35 cellular contexts compared by ENCODE assay signal in genomic region chr2:118502106-118502505, GRCh38.
DNase-seq lines count a peak whose midpoint lies in the region; ATAC-seq and TF ChIP-seq lines count a peak whose summit lies in the region.
"Had no signal": no experiment of that assay in that cellular context is flagged by ENCODE, and none has a peak within 500 bp of the region (broad histone marks: within the 10 kb centered on the region; RNA-seq: fewer than 3 reads in every experiment).

No MANE protein-coding gene starts in this region.

- no peak overlapping the region for H3K4me3 ChIP-seq in GM23338
- H3K4me3 ChIP-seq in esophagus muscularis mucosa: no peak overlapping the region
- no peak overlapping the region for H3K4me3 ChIP-seq in parathyroid adenoma (ENCODE audit: low read depth, low read length)
- no peak overlapping the region for H3K4me3 ChIP-seq in thyroid gland (replicated peaks in 1 of 3)
- H3K4me3 ChIP-seq in transverse colon: no peak overlapping the region
- no peak overlapping the region for H3K4me3 ChIP-seq in Karpas-422 (ENCODE audit: low read length)
- H3K4me3 ChIP-seq: A549; BLaER1; BLaER1 treated with 17β-estradiol and CSF1 and Interleukin-3, amounts not matched to agents 10 nM and 100 nM had no signal

- H3K4me1 ChIP-seq in GM23338 (ENCODE audit: insufficient read depth) (peaks cover 3% of the 10 kb centered on the region; the same call in 1 of the 2 replicates), esophagus muscularis mucosa (no peaks in the 10 kb centered on the region), parathyroid adenoma (peaks cover 9% of the 10 kb centered on the region), thyroid gland (no peaks in the 10 kb centered on the region), transverse colon (no peaks in the 10 kb centered on the region), Karpas-422 (ENCODE audit: low read length) (no peaks in the 10 kb centered on the region)
- H3K4me1 ChIP-seq: A549; BE2C; BLaER1; BLaER1 treated with 17β-estradiol and CSF1 and Interleukin-3, amounts not matched to agents 10 nM and 100 nM; Caco-2 had no signal

- H3K27ac Mint-ChIP-seq in GM23338: no peak overlapping the region
- H3K27ac Mint-ChIP-seq: B cell; CD14-positive monocyte; CD4-positive, alpha-beta memory T cell; CD4-positive, alpha-beta T cell; CD4-positive, CD25-positive, alpha-beta regulatory T cell; CD8-positive, alpha-beta memory T cell; CD8-positive, alpha-beta T cell had no signal

- H3K36me3 Mint-ChIP-seq in GM23338 (ENCODE audit: low read depth): no peaks in the 10 kb centered on the region
- H3K36me3 Mint-ChIP-seq: CD14-positive monocyte; CD4-positive, alpha-beta memory T cell; CD4-positive, CD25-positive, alpha-beta regulatory T cell; CD8-positive, alpha-beta memory T cell; CD8-positive, alpha-beta T cell had no signal

- TF ChIP-seq CTCF in GM23338 (conservative IDR thresholded peaks at IDR 0.05; ENCODE audit: low read depth in 2 of 2) (no peak), esophagus muscularis mucosa (IDR thresholded peaks at IDR 0.05) (no peak), parathyroid adenoma (IDR thresholded peaks at IDR 0.05) (no peak), thyroid gland (IDR thresholded peaks at IDR 0.05) (no peak), transverse colon (IDR thresholded peaks at IDR 0.05) (no peak)

- H2AFZ ChIP-seq in GM23338 (peak overlapping the region; percentile 69), parathyroid adenoma (peak overlapping the region; percentile 38), Karpas-422 (ENCODE audit: low read length) (no peak overlapping the region)

- H3K27me3 ChIP-seq in GM23338 (ENCODE audit: insufficient read depth) (no peaks in the 10 kb centered on the region), esophagus muscularis mucosa (peaks cover 0 to 3% (median 0%) of the 10 kb centered on the region in 4 donors), parathyroid adenoma (ENCODE audit: control insufficient read depth, insufficient read depth, low read length) (no peaks in the 10 kb centered on the region), thyroid gland (no peaks in the 10 kb centered on the region), transverse colon (no peaks in the 10 kb centered on the region), Karpas-422 (ENCODE audit: low read length) (no peaks in the 10 kb centered on the region)
- H3K27me3 ChIP-seq: BE2C; BLaER1; BLaER1 treated with 17β-estradiol and CSF1 and Interleukin-3, amounts not matched to agents 10 nM and 100 nM had no signal

- 76% methylated on average over 2 of the region's 2 CpGs for WGBS in esophagus muscularis mucosa
- WGBS in thyroid gland, 2 donors: 38 to 50% methylated on average over 2 of the region's 2 CpGs
- 62 to 80% methylated on average over 2 of the region's 2 CpGs for whole genome bisulfite sequencing in transverse colon (ENCODE audit: low coverage in 1 of 2), 2 donors

- H3K27me3 Mint-ChIP-seq in GM23338 (ENCODE audit: insufficient read depth, low read depth, poor library complexity): peaks cover 2% of the 10 kb centered on the region
- H3K27me3 Mint-ChIP-seq: B cell; CD4-positive, CD25-positive, alpha-beta regulatory T cell had no signal

- H3K4me2 ChIP-seq in GM23338: no peak overlapping the region
- no peak overlapping the region for H3K4me2 ChIP-seq in parathyroid adenoma (ENCODE audit: low read length)
- no peak overlapping the region for H3K4me2 ChIP-seq in Karpas-422 (ENCODE audit: low read depth, low read length, poor library complexity, severe bottlenecking)
- H3K4me2 ChIP-seq: A549; BLaER1; BLaER1 treated with 17β-estradiol and CSF1 and Interleukin-3, amounts not matched to agents 10 nM and 100 nM had no signal

- no peaks in the 10 kb centered on the region for H3F3A ChIP-seq in GM23338 (replicated peaks; ENCODE audit: low read depth)

- H3K27ac ChIP-seq in GM23338 (ENCODE audit: low read depth) (no peak overlapping the region), esophagus muscularis mucosa (replicated peaks in 1 of 4) (no peak overlapping the region), parathyroid adenoma (no peak overlapping the region), thyroid gland (no peak overlapping the region), transverse colon (no peak overlapping the region), Karpas-422 (ENCODE audit: low read length) (no peak overlapping the region)
- H3K27ac ChIP-seq: 22Rv1; A549; BLaER1; BLaER1 treated with 17β-estradiol and CSF1 and Interleukin-3, amounts not matched to agents 10 nM and 100 nM; C4-2B had no signal

- in situ Hi-C loops in transverse colon (cut with MboI; ENCODE audit: low pct_ligation_motif_present in 1 of 4, low pct_unique_long_range_greater_than_20kb in 1 of 4, low sequenced_read_pairs in 3 of 4): no loop called here

- no peak for DNase-seq in GM23338 (ENCODE audit: low spot score)
- peak; percentile 55 for DNase-seq in esophagus muscularis mucosa (ENCODE audit: extremely low spot score)
- peak; percentile 66 to 73 for DNase-seq in thyroid gland
- no peak for DNase-seq in activated naive CD4-positive, alpha-beta T cell treated with anti-CD3 and anti-CD28 coated beads, Interleukin-2, amount 50 U/mL, for 16 hours
- no peak for DNase-seq in transverse colon
- no peak for DNase-seq in Karpas-422
- DNase-seq: 8988T; ACHN; AML-193; BE2C; C1 segment of cervical spinal cord; Caco-2; Calu3; CD4-positive, alpha-beta memory T cell; CD4-positive, alpha-beta T cell; CD4-positive, CD25-positive, alpha-beta regulatory T cell; CD8-positive, alpha-beta memory T cell; CD8-positive, alpha-beta T cell; COR-L47; DMS 273 treated with DMSO at 0.1 percent for 48 hours; DMS153; DMS53; DMS79; DMS79 treated with DMSO at 0.1 percent for 48 hours; DND-41; EL had no signal

- H3K9me2 ChIP-seq in GM23338 (ENCODE audit: insufficient read depth) (no peaks in the 10 kb centered on the region), Karpas-422 (replicated peaks; ENCODE audit: insufficient read depth, low read length) (no peaks in the 10 kb centered on the region)

- intact Hi-C loops in esophagus muscularis mucosa (cut with DNase I) (no loop called here), thyroid gland (cut with DNase I) (no loop called here), transverse colon (cut with DNase I; ENCODE audit: low total_unique reads) (no loop called here)

- H3K4me1 Mint-ChIP-seq in GM23338: peaks cover 17% of the 10 kb centered on the region; the same call in 2 of the 3 replicates
- H3K4me1 Mint-ChIP-seq: B cell; CD14-positive monocyte; CD4-positive, alpha-beta memory T cell; CD4-positive, CD25-positive, alpha-beta regulatory T cell; CD8-positive, alpha-beta memory T cell had no signal

- no peak for TF ChIP-seq POLR2A in esophagus muscularis mucosa (IDR thresholded peaks at IDR 0.05; ENCODE audit: low read depth)
- no peak for TF ChIP-seq POLR2A in thyroid gland (IDR thresholded peaks at IDR 0.05)
- TF ChIP-seq POLR2A in transverse colon (IDR thresholded peaks at IDR 0.05): no peak

- H3K9ac ChIP-seq in parathyroid adenoma: no peak overlapping the region
- H3K9ac ChIP-seq in Karpas-422 (ENCODE audit: low read length): no peak overlapping the region
- H3K9ac ChIP-seq: BLaER1; BLaER1 treated with 17β-estradiol and CSF1 and Interleukin-3, amounts not matched to agents 10 nM and 100 nM had no signal

- no peak overlapping the region for H3K4me3 Mint-ChIP-seq in GM23338
- H3K4me3 Mint-ChIP-seq: B cell; CD14-positive monocyte; CD4-positive, alpha-beta memory T cell; CD4-positive, alpha-beta T cell; CD4-positive, CD25-positive, alpha-beta regulatory T cell; CD8-positive, alpha-beta memory T cell; CD8-positive, alpha-beta T cell had no signal

- no peaks in the 10 kb centered on the region for H3K9me3 Mint-ChIP-seq in GM23338
- H3K9me3 Mint-ChIP-seq: CD4-positive, alpha-beta T cell; CD8-positive, alpha-beta T cell had no signal

- H3K79me2 ChIP-seq in GM23338 (replicated peaks; ENCODE audit: insufficient read depth): no peaks in the 10 kb centered on the region
- H3K79me2 ChIP-seq in parathyroid adenoma: no peaks in the 10 kb centered on the region
- no peaks in the 10 kb centered on the region for H3K79me2 ChIP-seq in Karpas-422 (ENCODE audit: low read length)

- no peak for TF ChIP-seq EP300 in esophagus muscularis mucosa (IDR thresholded peaks at IDR 0.05)
- no peak for TF ChIP-seq EP300 in transverse colon (IDR thresholded peaks at IDR 0.05; ENCODE audit: low read depth)

- ATAC-seq in GM23338 (no peak), GM19397 (IDR thresholded peaks at IDR 0.05; ENCODE audit: unreplicated experiment) (no peak)
- ATAC-seq: A549; CD8-positive, alpha-beta T cell had no signal

- no peaks in the 10 kb centered on the region for H3K9me3 ChIP-seq in esophagus muscularis mucosa
- H3K9me3 ChIP-seq in parathyroid adenoma (ENCODE audit: control insufficient read depth, low read length): no peaks in the 10 kb centered on the region
- no peaks in the 10 kb centered on the region for H3K9me3 ChIP-seq in thyroid gland
- no peaks in the 10 kb centered on the region for H3K9me3 ChIP-seq in transverse colon
- H3K9me3 ChIP-seq in Karpas-422 (ENCODE audit: low read length): no peaks in the 10 kb centered on the region
- H3K9me3 ChIP-seq: A549; BE2C; BLaER1; BLaER1 treated with 17β-estradiol and CSF1 and Interleukin-3, amounts not matched to agents 10 nM and 100 nM; Caco-2 had no signal

- H4K20me1 ChIP-seq in GM23338 (replicated peaks; ENCODE audit: insufficient read depth) (no peaks in the 10 kb centered on the region), Karpas-422 (ENCODE audit: insufficient read depth, low read depth, low read length) (no peaks in the 10 kb centered on the region)
- H4K20me1 ChIP-seq: BLaER1; BLaER1 treated with 17β-estradiol and CSF1 and Interleukin-3, amounts not matched to agents 10 nM and 100 nM had no signal

- H3K36me3 ChIP-seq in GM23338 (ENCODE audit: insufficient read depth) (no peaks in the 10 kb centered on the region), esophagus muscularis mucosa (no peaks in the 10 kb centered on the region), parathyroid adenoma (ENCODE audit: control insufficient read depth, insufficient read depth, low read length) (no peaks in the 10 kb centered on the region), thyroid gland (no peaks in the 10 kb centered on the region), transverse colon (no peaks in the 10 kb centered on the region), Karpas-422 (ENCODE audit: insufficient read depth, low read length) (no peaks in the 10 kb centered on the region)
- H3K36me3 ChIP-seq: BE2C; BLaER1; BLaER1 treated with 17β-estradiol and CSF1 and Interleukin-3, amounts not matched to agents 10 nM and 100 nM had no signal

TF ChIP-seq in GM23338, 12 proteins besides CTCF, POLR2A, EP300 and RAD21:
- TF ChIP-seq ETS1 (IDR thresholded peaks at IDR 0.05) (no peak), ZNF114 (CRISPR knock-in tag; IDR thresholded peaks at IDR 0.05) (no peak), ZNF331 (CRISPR knock-in tag; IDR thresholded peaks at IDR 0.05; ENCODE audit: low read depth) (no peak)

Comparison
In these comparisons a context has a peak if more than half of its experiments do, and no peak if none do; other contexts are left out.
1. DNase-seq: peak in esophagus muscularis mucosa (single experiment) and thyroid gland (2 of 2); none in GM23338 (single experiment), activated naive CD4-positive, alpha-beta T cell treated with anti-CD3 and anti-CD28 coated beads, Interleukin-2, amount 50 U/mL, for 16 hours (single experiment), transverse colon (single experiment) and Karpas-422 (single experiment).